Comparison of ENCODE assay signal across 26 cellular contexts in the genomic region with DNA sequence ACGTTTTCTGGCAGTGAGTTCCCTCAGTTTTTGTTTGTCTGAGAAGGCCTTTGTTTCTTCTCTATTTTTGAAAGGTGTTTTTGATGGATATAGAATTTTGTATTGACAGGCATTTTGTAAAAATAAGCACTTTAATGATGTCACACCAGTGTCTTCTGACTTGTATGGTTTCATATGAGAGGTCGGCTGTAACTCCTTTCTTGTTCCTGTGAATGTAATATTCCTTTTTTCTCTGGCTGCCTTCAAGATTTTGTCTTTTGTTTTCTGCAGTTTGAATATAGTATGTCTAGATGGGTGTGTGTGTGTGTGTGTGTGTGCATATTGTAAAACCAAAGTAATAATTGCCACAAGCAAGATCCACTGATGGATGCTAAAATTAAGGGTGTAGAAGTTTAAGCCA.
"Had no signal": no experiment of that assay in that cellular context is flagged by ENCODE, and none has a peak within 500 bp of the region (broad histone marks: within the 10 kb centered on the region; RNA-seq: fewer than 3 reads in every experiment).

No MANE protein-coding gene starts in this region.

- H3K27me3 ChIP-seq: testis, thyroid gland, tibial artery, tibial nerve, transverse colon, upper lobe of left lung, upper lobe of right lung, uterus, vagina had no signal

- H3K27ac ChIP-seq: stomach, suprapubic skin, testis, thoracic aorta, thyroid gland, tibial artery, tibial nerve, transverse colon, upper lobe of left lung, upper lobe of right lung, uterus, vagina had no signal

- H3K36me3 ChIP-seq: stomach, suprapubic skin, thoracic aorta, thyroid gland, tibial artery, tibial nerve, transverse colon, upper lobe of left lung, upper lobe of right lung, uterus, vagina had no signal

- H3K4me1 ChIP-seq: stomach, suprapubic skin, testis, thyroid gland, tibial artery, tibial nerve, transverse colon, upper lobe of left lung, upper lobe of right lung, uterus, vagina had no signal

- FAIRE-seq: urothelium cell line had no signal

- H3K4me3 ChIP-seq: stomach, suprapubic skin, testis, thoracic aorta, thyroid gland, tibial artery, tibial nerve, transverse colon, upper lobe of left lung, upper lobe of right lung, uterus, vagina had no signal

- ATAC-seq: stimulated activated effector memory CD8-positive, alpha-beta T cell treated with anti-CD3 and anti-CD28 coated beads, Interleukin-12 subunit alpha, Interleukin-12 subunit beta, amount 100 ng/mL, for 72 hours; stimulated activated memory B cell treated with anti-CD40 and anti-IgM and Interleukin-4, amounts not matched to agents 10 μg/mL and 1 μg/mL and 100 μg/mL, for 72 hours; stimulated activated naive B cell treated with anti-CD40 and anti-IgM and Interleukin-4, amounts not matched to agents 10 μg/mL and 1 μg/mL and 100 μg/mL, for 72 hours; stimulated activated naive CD8-positive, alpha-beta T cell treated with anti-CD3 and anti-CD28 coated beads, Interleukin-15, amount 100 ng/mL, for 72 hours; stimulated activated naive CD8-positive, alpha-beta T cell treated with anti-CD3 and anti-CD28 coated beads, Interleukin-15, Interleukin-2, amounts not matched to agents 100 U/mL and 50 U/mL, for 24 hours; upper lobe of right lung had no signal

- DNase-seq: stimulated activated CD4-positive, alpha-beta T cell treated with anti-CD3 and anti-CD28 coated beads, Interleukin-2, amount 100 ng/mL, for 48 hours; stimulated activated CD4-positive, alpha-beta T cell treated with anti-CD3 and anti-CD28 coated beads, Interleukin-4, amount 100 ng/mL, for 1 hour; stimulated activated CD4-positive, alpha-beta T cell treated with anti-CD3 and anti-CD28 coated beads, Interleukin-4, amount 100 ng/mL, for 24 hours; stimulated activated CD4-positive, alpha-beta T cell treated with anti-CD3 and anti-CD28 coated beads, Interleukin-4, amount 100 ng/mL, for 4 hours; stimulated activated CD8-positive, alpha-beta memory T cell treated with anti-CD3 and anti-CD28 coated beads, Interleukin-4, amount 100 ng/mL, for 48 hours; stimulated activated naive B cell treated with anti-CD40 and anti-IgM and Interleukin-4, amounts not matched to agents 10 μg/mL and 1 μg/mL and 100 μg/mL, for 72 hours; stimulated activated naive CD4-positive, alpha-beta T cell treated with Interleukin-2 at 50 U/mL for 16 hours; stimulated activated naive CD8-positive, alpha-beta T cell treated with anti-CD3 and anti-CD28 coated beads, Interleukin-15, amount 100 ng/mL, for 72 hours; stimulated activated naive CD8-positive, alpha-beta T cell treated with anti-CD3 and anti-CD28 coated beads, Interleukin-15, Interleukin-2, amounts not matched to agents 100 U/mL and 50 U/mL, for 24 hours; stomach; substantia nigra; testis; thyroid gland; tibial artery; transverse colon; trophoblast cell; upper lobe of left lung; upper lobe of right lung; uterus had no signal

- H3K9me3 ChIP-seq: stomach, suprapubic skin, testis, thoracic aorta, thyroid gland, tibial artery, tibial nerve, transverse colon, upper lobe of left lung, upper lobe of right lung, uterus, vagina had no signal
